Comparison of ENCODE assay signal across 1 cellular context in the genomic region with DNA sequence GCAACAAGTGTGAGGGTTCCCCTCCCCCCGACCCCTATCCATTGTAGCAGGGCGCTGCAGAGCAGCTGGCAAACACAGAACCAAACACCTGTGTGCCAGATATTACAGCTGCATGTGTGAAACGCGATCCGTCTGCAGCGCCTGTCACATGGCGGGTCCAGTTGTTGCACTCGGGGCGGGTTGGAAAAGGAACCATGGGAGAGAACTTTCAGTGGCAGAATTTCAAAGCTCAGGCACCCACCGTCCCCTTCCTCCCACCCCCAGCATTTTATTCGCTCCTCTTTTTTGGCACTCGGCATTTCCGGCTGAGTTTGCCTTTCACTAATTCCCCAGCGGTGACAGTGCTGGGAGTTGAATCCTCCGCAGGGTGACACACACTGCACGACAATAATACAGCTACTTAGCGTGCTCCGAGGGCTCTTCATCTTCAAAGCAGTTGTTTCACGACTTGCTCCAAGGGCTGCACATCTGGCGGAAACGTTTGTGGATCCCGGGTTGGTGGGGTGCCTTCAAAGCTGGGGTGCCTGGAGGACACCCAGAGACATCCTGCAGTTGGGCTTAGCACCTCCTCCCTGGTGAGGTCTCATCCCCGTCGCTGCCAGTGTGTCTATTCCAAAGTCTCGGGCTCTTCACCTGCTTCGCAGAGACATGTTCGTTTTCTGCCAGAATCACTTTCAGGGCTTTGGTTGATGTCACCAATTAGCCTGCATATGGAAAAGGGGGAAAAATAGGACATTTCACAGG.
TF ChIP-seq lines count a peak whose summit lies in the region.

No MANE protein-coding gene starts in this region.

TF ChIP-seq in HepG2, 621 proteins besides CTCF, POLR2A, EP300 and RAD21 (continued from another document):
- TF ChIP-seq, protein P1, sequence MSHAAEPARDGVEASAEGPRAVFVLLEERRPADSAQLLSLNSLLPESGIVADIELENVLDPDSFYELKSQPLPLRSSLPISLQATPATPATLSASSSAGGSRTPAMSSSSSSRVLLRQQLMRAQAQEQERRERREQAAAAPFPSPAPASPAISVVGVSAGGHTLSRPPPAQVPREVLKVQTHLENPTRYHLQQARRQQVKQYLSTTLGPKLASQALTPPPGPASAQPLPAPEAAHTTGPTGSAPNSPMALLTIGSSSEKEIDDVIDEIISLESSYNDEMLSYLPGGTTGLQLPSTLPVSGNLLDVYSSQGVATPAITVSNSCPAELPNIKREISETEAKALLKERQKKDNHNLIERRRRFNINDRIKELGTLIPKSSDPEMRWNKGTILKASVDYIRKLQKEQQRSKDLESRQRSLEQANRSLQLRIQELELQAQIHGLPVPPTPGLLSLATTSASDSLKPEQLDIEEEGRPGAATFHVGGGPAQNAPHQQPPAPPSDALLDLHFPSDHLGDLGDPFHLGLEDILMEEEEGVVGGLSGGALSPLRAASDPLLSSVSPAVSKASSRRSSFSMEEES (CRISPR knock-in tag; IDR thresholded peaks at IDR 0.05) = 0 out of 2 replicates have a peak, but pooled peaks have one; percentile 38
- TF ChIP-seq CAMTA2 (CRISPR knock-in tag; IDR thresholded peaks at IDR 0.05; ENCODE audit: borderline replicate concordance) = no peak
- TF ChIP-seq NCOA1 (CRISPR knock-in tag; IDR thresholded peaks at IDR 0.05) = 0 out of 2 replicates have a peak, but pooled peaks have one; percentile 23
- no peak for TF ChIP-seq LCORL (IDR thresholded peaks at IDR 0.05)
- peak; percentile 26; the same call in 1 of the 2 replicates for TF ChIP-seq LCORL (CRISPR knock-in tag; IDR thresholded peaks at IDR 0.05)
- no peak for TF ChIP-seq SAP130 (CRISPR knock-in tag; IDR thresholded peaks at IDR 0.05; ENCODE audit: low read depth)
- TF ChIP-seq, protein P2, sequence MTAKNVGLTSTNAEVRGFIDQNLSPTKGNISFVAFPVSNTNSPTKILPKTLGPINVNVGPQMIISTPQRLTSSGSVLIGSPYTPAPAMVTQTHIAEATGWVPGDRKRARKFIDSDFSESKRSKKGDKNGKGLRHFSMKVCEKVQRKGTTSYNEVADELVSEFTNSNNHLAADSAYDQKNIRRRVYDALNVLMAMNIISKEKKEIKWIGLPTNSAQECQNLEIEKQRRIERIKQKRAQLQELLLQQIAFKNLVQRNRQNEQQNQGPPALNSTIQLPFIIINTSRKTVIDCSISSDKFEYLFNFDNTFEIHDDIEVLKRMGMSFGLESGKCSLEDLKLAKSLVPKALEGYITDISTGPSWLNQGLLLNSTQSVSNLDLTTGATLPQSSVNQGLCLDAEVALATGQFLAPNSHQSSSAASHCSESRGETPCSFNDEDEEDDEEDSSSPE (CRISPR knock-in tag; IDR thresholded peaks at IDR 0.05) = 0 out of 2 replicates have a peak, but pooled peaks have one; percentile 22
- TF ChIP-seq EHMT2 (IDR thresholded peaks at IDR 0.05; ENCODE audit: borderline replicate concordance, low read depth, low read length) = no peak
- TF ChIP-seq ZNF225 (CRISPR knock-in tag; IDR thresholded peaks at IDR 0.05) = 0 out of 2 replicates have a peak, but pooled peaks have one; percentile 37
- peak; percentile 28; the same call in 1 of the 2 replicates for TF ChIP-seq SIX4 (CRISPR knock-in tag; IDR thresholded peaks at IDR 0.05)
- TF ChIP-seq, protein P3, sequence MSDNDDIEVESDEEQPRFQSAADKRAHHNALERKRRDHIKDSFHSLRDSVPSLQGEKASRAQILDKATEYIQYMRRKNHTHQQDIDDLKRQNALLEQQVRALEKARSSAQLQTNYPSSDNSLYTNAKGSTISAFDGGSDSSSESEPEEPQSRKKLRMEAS (IDR thresholded peaks at IDR 0.05) = peak; percentile 59; the same call in 1 of the 2 replicates
- TF ChIP-seq ZNF224 (CRISPR knock-in tag; IDR thresholded peaks at IDR 0.05) = no peak; the same call in 1 of the 2 replicates
- TF ChIP-seq, protein P4, sequence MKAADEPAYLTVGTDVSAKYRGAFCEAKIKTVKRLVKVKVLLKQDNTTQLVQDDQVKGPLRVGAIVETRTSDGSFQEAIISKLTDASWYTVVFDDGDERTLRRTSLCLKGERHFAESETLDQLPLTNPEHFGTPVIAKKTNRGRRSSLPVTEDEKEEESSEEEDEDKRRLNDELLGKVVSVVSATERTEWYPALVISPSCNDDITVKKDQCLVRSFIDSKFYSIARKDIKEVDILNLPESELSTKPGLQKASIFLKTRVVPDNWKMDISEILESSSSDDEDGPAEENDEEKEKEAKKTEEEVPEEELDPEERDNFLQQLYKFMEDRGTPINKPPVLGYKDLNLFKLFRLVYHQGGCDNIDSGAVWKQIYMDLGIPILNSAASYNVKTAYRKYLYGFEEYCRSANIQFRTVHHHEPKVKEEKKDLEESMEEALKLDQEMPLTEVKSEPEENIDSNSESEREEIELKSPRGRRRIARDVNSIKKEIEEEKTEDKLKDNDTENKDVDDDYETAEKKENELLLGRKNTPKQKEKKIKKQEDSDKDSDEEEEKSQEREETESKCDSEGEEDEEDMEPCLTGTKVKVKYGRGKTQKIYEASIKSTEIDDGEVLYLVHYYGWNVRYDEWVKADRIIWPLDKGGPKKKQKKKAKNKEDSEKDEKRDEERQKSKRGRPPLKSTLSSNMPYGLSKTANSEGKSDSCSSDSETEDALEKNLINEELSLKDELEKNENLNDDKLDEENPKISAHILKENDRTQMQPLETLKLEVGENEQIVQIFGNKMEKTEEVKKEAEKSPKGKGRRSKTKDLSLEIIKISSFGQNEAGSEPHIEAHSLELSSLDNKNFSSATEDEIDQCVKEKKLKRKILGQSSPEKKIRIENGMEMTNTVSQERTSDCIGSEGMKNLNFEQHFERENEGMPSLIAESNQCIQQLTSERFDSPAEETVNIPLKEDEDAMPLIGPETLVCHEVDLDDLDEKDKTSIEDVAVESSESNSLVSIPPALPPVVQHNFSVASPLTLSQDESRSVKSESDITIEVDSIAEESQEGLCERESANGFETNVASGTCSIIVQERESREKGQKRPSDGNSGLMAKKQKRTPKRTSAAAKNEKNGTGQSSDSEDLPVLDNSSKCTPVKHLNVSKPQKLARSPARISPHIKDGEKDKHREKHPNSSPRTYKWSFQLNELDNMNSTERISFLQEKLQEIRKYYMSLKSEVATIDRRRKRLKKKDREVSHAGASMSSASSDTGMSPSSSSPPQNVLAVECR (CRISPR knock-in tag; IDR thresholded peaks at IDR 0.05; ENCODE audit: borderline replicate concordance) = 0 out of 2 replicates have a peak, but pooled peaks have one; percentile 35
- peak; percentile 21; the same call in 1 of the 2 replicates for TF ChIP-seq SALL1 (CRISPR knock-in tag; IDR thresholded peaks at IDR 0.05)
- no peak for TF ChIP-seq ZNF501 (CRISPR knock-in tag; IDR thresholded peaks at IDR 0.05)
